ENCODE assay signal across 1 cellular context in genomic region chr5:54836959-54837534, GRCh38.
TF ChIP-seq lines count a peak whose summit lies in the region.

No MANE protein-coding gene starts in this region.

TF ChIP-seq in GM23338, 12 proteins besides CTCF, POLR2A, EP300 and RAD21 (continued from another document):
- TF ChIP-seq REST (IDR thresholded peaks at IDR 0.05; ENCODE audit: unreplicated experiment) (no peak), STAT1 (IDR thresholded peaks at IDR 0.05; ENCODE audit: unreplicated experiment) (no peak), NANOG (IDR thresholded peaks at IDR 0.05; ENCODE audit: borderline replicate concordance) (no peak), ZNF114 (CRISPR knock-in tag; IDR thresholded peaks at IDR 0.05) (no peak), EZH2phosphoT487 (IDR thresholded peaks at IDR 0.05; ENCODE audit: unreplicated experiment) (no peak), ZNF462 (CRISPR knock-in tag; IDR thresholded peaks at IDR 0.05) (no peak), ZNF331 (CRISPR knock-in tag; IDR thresholded peaks at IDR 0.05; ENCODE audit: low read depth) (no peak), EZH2 (IDR thresholded peaks at IDR 0.05; ENCODE audit: low read depth, unreplicated experiment) (no peak)
TF ChIP-seq in GM23338: peak in this region for 0.
